8 cellular contexts compared by ENCODE assay signal in the genomic region with DNA sequence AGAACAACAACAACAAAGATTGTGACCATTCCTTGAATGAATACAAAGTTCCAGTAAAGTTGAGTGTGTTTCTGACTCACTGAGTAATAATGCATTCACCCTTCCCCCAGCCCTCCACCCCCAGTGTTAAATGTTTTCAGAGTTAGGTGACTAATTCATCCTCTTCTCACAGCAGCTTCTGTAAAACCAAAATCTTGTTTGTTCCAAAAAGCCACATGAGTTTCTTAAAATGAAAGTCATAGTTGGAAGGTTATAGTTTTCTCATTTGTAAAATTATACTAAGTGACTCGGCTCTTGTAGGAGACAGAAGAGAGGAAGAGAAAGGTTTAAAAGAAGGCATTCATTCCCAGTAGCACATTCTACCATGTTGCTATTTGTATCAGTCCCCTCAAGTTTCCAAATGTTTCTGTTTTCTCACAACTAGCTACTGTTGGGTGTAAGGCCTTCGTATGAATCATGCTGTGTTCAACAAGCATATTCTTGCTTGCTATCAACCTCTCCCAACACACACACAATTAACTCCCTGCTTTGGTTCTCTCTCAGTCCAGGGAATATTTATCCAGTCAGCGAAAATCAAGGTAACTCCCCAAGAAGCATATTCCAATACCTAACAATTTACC.
A peak's percentile ranks its signal among the peaks of the same experiment; 100 is the strongest.
DNase-seq lines count a peak whose midpoint lies in the region; ATAC-seq and TF ChIP-seq lines count a peak whose summit lies in the region.

No MANE protein-coding gene starts in this region.

- H3K9me3 Mint-ChIP-seq in chondrocyte (ENCODE audit: low read depth) = peaks cover 2% of the 10 kb centered on the region

- TF ChIP-seq CTCF in chondrocyte (IDR thresholded peaks at IDR 0.05) = no peak

- ATAC-seq in GM18519 (IDR thresholded peaks at IDR 0.05; ENCODE audit: low FRiP score, unreplicated experiment) = peak; percentile 58
- peak; percentile 44 for ATAC-seq in HG02678 (IDR thresholded peaks at IDR 0.05; ENCODE audit: unreplicated experiment)

- no peaks in the 10 kb centered on the region for H3K27me3 Mint-ChIP-seq in chondrocyte (ENCODE audit: low read depth)

- peak overlapping the region; percentile 98 for H3K27ac Mint-ChIP-seq in chondrocyte (ENCODE audit: unreplicated experiment)

- H3K4me1 Mint-ChIP-seq in chondrocyte (ENCODE audit: low read depth) = peaks cover 33% of the 10 kb centered on the region

- peak overlapping the region; percentile 40 for H3K4me3 Mint-ChIP-seq in chondrocyte (ENCODE audit: unreplicated experiment)

- peak; percentile 88 for DNase-seq in RKO (ENCODE audit: low spot score)
- no peak for DNase-seq in chondrocyte (ENCODE audit: low spot score)
- peak; percentile 86 for DNase-seq in pulmonary artery endothelial cell (ENCODE audit: low read depth, low spot score)
- DNase-seq in DMS114 treated with DMSO at 0.1 percent for 48 hours (lab: John Stamatoyannopoulos, UW; ENCODE audit: unreplicated experiment) = no peak
- DNase-seq in NCI-H2227 treated with DMSO at 0.1 percent for 48 hours (lab: John Stamatoyannopoulos, UW) = no peak
- DNase-seq in NCI-H82 (lab: John Stamatoyannopoulos, UW) = no peak

- H3K36me3 Mint-ChIP-seq in chondrocyte (ENCODE audit: low read depth) = peaks cover 9% of the 10 kb centered on the region

Comparison
In these comparisons a context has a peak if more than half of its experiments do, and no peak if none do; other contexts are left out.
1. DNase-seq: peak in RKO (single experiment) and pulmonary artery endothelial cell (single experiment); none in chondrocyte (single experiment), DMS114 treated with DMSO at 0.1 percent for 48 hours (single experiment), NCI-H2227 treated with DMSO at 0.1 percent for 48 hours (single experiment) and NCI-H82 (single experiment).